In genomic region chr20:10611357-10611756, GRCh38 we compare ENCODE assay signal across 8 cellular contexts.
DNase-seq lines count a peak whose midpoint lies in the region; ATAC-seq and TF ChIP-seq lines count a peak whose summit lies in the region.

No MANE protein-coding gene starts in this region.

- TF ChIP-seq EP300 in stomach (IDR thresholded peaks at IDR 0.05): no peak

- CTCF ChIA-PET in OCI-LY7 (lab: Charles Lee; ENCODE audit: unreplicated experiment): no interaction called here

- H3K4me1 ChIP-seq in GM23338 (ENCODE audit: insufficient read depth): no peaks in the 10 kb centered on the region
- H3K4me1 ChIP-seq in OCI-LY7 (ENCODE audit: insufficient read depth, low read length, poor library complexity, severe bottlenecking): no peaks in the 10 kb centered on the region
- H3K4me1 ChIP-seq in foreskin keratinocyte: no peaks in the 10 kb centered on the region
- peaks cover 0 to 3% (median 0%) of the 10 kb centered on the region in 4 donors for H3K4me1 ChIP-seq in stomach

- ATAC-seq in GM23338 (peak; percentile 100), foreskin keratinocyte (peak; percentile 87)

- POLR2A ChIA-PET in OCI-LY7 (lab: Charles Lee): interaction anchor here (0.6 kb wide), 1 partner anchor 177 kb away, joined by 4 read pairs; the partner anchor contains the start of gene SLX4IP

- no peaks in the 10 kb centered on the region for H3K79me2 ChIP-seq in GM23338 (replicated peaks; ENCODE audit: insufficient read depth)
- no peaks in the 10 kb centered on the region for H3K79me2 ChIP-seq in OCI-LY7 (ENCODE audit: insufficient read depth, low read depth, low read length)

- H2AFZ ChIP-seq in GM23338 (no peak overlapping the region), OCI-LY7 (ENCODE audit: low read length) (no peak overlapping the region)

- no peak for TF ChIP-seq POLR2A in stomach (IDR thresholded peaks at IDR 0.05)

- H3K36me3 Mint-ChIP-seq in GM23338 (ENCODE audit: low read depth): peaks cover under 1% of the 10 kb centered on the region; the same call in 1 of the 3 replicates

- H3K9me3 Mint-ChIP-seq in GM23338: no peaks in the 10 kb centered on the region

- intact Hi-C loops in OCI-LY7 (cut with micrococcal nuclease; ENCODE audit: unreplicated experiment): no loop called here
- intact Hi-C loops in stomach (cut with DNase I; ENCODE audit: low total_unique reads): no loop called here

- H3K9me2 ChIP-seq in GM23338 (ENCODE audit: insufficient read depth) (peaks cover 7% of the 10 kb centered on the region; the same call in 1 of the 2 replicates), OCI-LY7 (ENCODE audit: insufficient read depth, low read length) (no peaks in the 10 kb centered on the region)

- no peaks in the 10 kb centered on the region for H3F3A ChIP-seq in GM23338 (replicated peaks; ENCODE audit: low read depth)

- H3K27ac ChIP-seq in GM23338 (ENCODE audit: low read depth) (no peak overlapping the region), OCI-LY7 (ENCODE audit: low read depth, low read length, poor library complexity, severe bottlenecking) (no peak overlapping the region), foreskin keratinocyte (no peak overlapping the region), stomach (no peak overlapping the region)

- DNase-seq in GM12865 (ENCODE audit: low read depth) (peak; percentile 62), GM23338 (ENCODE audit: low spot score) (peak; percentile 84), OCI-LY7 (ENCODE audit: low spot score) (peak; percentile 10), foreskin keratinocyte (peak in 1 of 2 donors; percentile 51), stomach (no peak), COLO829 (ENCODE audit: low spot score) (no peak), NOMO-1 treated with DMSO at 0.1 percent for 48 hours (lab: John Stamatoyannopoulos, UW; ENCODE audit: unreplicated experiment) (no peak), germinal center (ENCODE audit: low spot score) (no peak)

- H3K9me3 ChIP-seq in OCI-LY7 (ENCODE audit: low read length) (no peaks in the 10 kb centered on the region), stomach (no peaks in the 10 kb centered on the region)

- H3K36me3 ChIP-seq in GM23338 (ENCODE audit: insufficient read depth) (no peaks in the 10 kb centered on the region), OCI-LY7 (ENCODE audit: insufficient read depth, low read length) (no peaks in the 10 kb centered on the region), stomach (peaks cover 0 to 8% (median 0%) of the 10 kb centered on the region in 4 donors)

- no peak overlapping the region for H3K4me2 ChIP-seq in GM23338
- no peak overlapping the region for H3K4me2 ChIP-seq in OCI-LY7 (ENCODE audit: low read length)

- peak; percentile 54 for TF ChIP-seq CTCF in GM12865 (IDR thresholded peaks at IDR 0.05; ENCODE audit: insufficient read depth, low read depth, low read length, missing control alignments)
- peak; percentile 76 to 87 for TF ChIP-seq CTCF in GM23338 (conservative IDR thresholded peaks at IDR 0.05; ENCODE audit: low read depth in 2 of 2)
- TF ChIP-seq CTCF in OCI-LY7 (conservative IDR thresholded peaks at IDR 0.05; ENCODE audit: low read length): peak; percentile 38; the same call in 1 of the 2 replicates
- peak; percentile 76 for TF ChIP-seq CTCF in foreskin keratinocyte (conservative IDR thresholded peaks at IDR 0.05)
- peak in 4 of 7 experiments; percentile 22 to 42 (median 30) for TF ChIP-seq CTCF in stomach (IDR thresholded peaks at IDR 0.05)

- H3K4me3 Mint-ChIP-seq in GM23338: no peak overlapping the region

- H3K4me3 ChIP-seq in GM12865 (ENCODE audit: low read depth, low read length) (no peak overlapping the region), GM23338 (no peak overlapping the region), OCI-LY7 (ENCODE audit: low read depth, low read length, poor library complexity, severe bottlenecking) (no peak overlapping the region), stomach (no peak overlapping the region)

- no peak overlapping the region for H3K27ac Mint-ChIP-seq in GM23338

- WGBS in stomach, 5 donors: 50 to 85% (median 68%) methylated on average over 1 of the region's 1 CpG

- H4K20me1 ChIP-seq in GM23338 (replicated peaks; ENCODE audit: insufficient read depth) (no peaks in the 10 kb centered on the region), OCI-LY7 (ENCODE audit: insufficient read depth, low read length) (no peaks in the 10 kb centered on the region)

- BruUV-seq in OCI-LY7 (replicated peaks; lab: Mats Ljungman, UMichigan): no TSS peak

- H3K27me3 ChIP-seq in GM23338 (ENCODE audit: insufficient read depth) (no peaks in the 10 kb centered on the region), foreskin keratinocyte (no peaks in the 10 kb centered on the region), stomach (no peaks in the 10 kb centered on the region)

- H3K27me3 Mint-ChIP-seq in GM23338 (ENCODE audit: insufficient read depth, low read depth, poor library complexity): no peaks in the 10 kb centered on the region

- H3K4me1 Mint-ChIP-seq in GM23338: peaks cover 3% of the 10 kb centered on the region; the same call in 2 of the 3 replicates

TF ChIP-seq in GM23338, 12 proteins besides CTCF, POLR2A, EP300 and RAD21:
- TF ChIP-seq ZNF462 (CRISPR knock-in tag; IDR thresholded peaks at IDR 0.05): no peak
- TF ChIP-seq CREB1 (CRISPR knock-in tag; IDR thresholded peaks at IDR 0.05; ENCODE audit: low read depth): 0 out of 2 replicates have a peak, but pooled peaks have one; percentile 10
TF ChIP-seq in GM23338: peak in this region for 1.

Comparison
In these comparisons a context has a peak if more than half of its experiments do, and no peak if none do; other contexts are left out.
1. DNase-seq: peak in GM12865 (single experiment), GM23338 (single experiment) and OCI-LY7 (single experiment); none in stomach (single experiment), COLO829 (single experiment), NOMO-1 treated with DMSO at 0.1 percent for 48 hours (single experiment) and germinal center (single experiment).
2. CTCF ChIP-seq: peak in every context shown above with its lines; median percentile 82 in GM23338; 76 in foreskin keratinocyte; 54 in GM12865; 38 in OCI-LY7; 30 in stomach.